ENCODE assay signal across 8 cellular contexts in the genomic region with DNA sequence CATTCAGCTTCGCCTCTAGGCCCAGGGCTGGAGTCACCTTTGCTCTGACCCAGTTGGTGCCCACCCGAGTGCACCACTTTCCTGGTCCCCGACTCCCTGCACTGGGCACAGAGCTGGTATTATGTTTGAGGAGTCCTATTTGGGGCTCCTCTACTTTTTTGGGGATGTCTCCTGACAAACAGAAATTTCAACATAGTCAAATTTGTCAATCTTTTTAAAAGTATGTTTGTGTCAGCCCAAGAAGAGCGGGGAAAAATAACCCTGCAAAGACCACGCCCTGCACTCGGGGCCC. TPM values are rescaled to one million over a fixed set of nuclear protein-coding genes. Genes with fewer than 3 reads are reported as not detected.
DNase-seq lines count a peak whose midpoint lies in the region; ATAC-seq and TF ChIP-seq lines count a peak whose summit lies in the region.

No MANE protein-coding gene starts in this region.

- WGBS in esophagus, 2 donors: 76 to 81% methylated on average over 6 of the region's 6 CpGs

- H3K4me3 ChIP-seq in GM06990 (replicated peaks; ENCODE audit: low read depth, low read length) (peak overlapping the region; percentile 74), SJSA1 (peak overlapping the region; percentile 67), esophagus (ENCODE audit: low read depth in 1 of 2, low read length in 2 of 2) (peak overlapping the region in 1 of 2 donors; percentile 59), rectal smooth muscle tissue (ENCODE audit: low read length) (no peak overlapping the region)

- DNase-seq in GM06990 (ENCODE audit: extremely low read depth, insufficient read length) (no peak), SJSA1 (ENCODE audit: low read depth in 1 of 2, low spot score in 2 of 2) (no peak), NCI-H748 treated with DMSO at 0.1 percent for 48 hours (lab: John Stamatoyannopoulos, UW) (no peak), AML-193 (lab: John Stamatoyannopoulos, UW) (no peak)

- no peak overlapping the region for H3K9ac ChIP-seq in rectal smooth muscle tissue (ENCODE audit: low read length)

- no peak for TF ChIP-seq CTCF in GM06990 (IDR thresholded peaks at IDR 0.05; ENCODE audit: insufficient read depth, low read length, poor library complexity, severe bottlenecking)

- no peaks in the 10 kb centered on the region for H3K27me3 ChIP-seq in GM06990 (replicated peaks; ENCODE audit: control insufficient read depth, insufficient read depth, low read length)
- H3K27me3 ChIP-seq in SJSA1 (replicated peaks): no peaks in the 10 kb centered on the region
- no peaks in the 10 kb centered on the region for H3K27me3 ChIP-seq in esophagus (ENCODE audit: control insufficient read depth in 1 of 2, insufficient read depth in 2 of 2, low read length in 2 of 2)
- H3K27me3 ChIP-seq in rectal smooth muscle tissue (ENCODE audit: control insufficient read depth, insufficient read depth, low read length): no peaks in the 10 kb centered on the region

- H3K9me3 ChIP-seq in SJSA1 (replicated peaks) (no peaks in the 10 kb centered on the region; the same call in 1 of the 2 replicates), esophagus (ENCODE audit: control insufficient read depth in 2 of 2, insufficient read depth in 1 of 2, low read depth in 1 of 2, low read length in 1 of 2) (no peaks in the 10 kb centered on the region)

- H3K4me1 ChIP-seq in SJSA1 (replicated peaks): peaks cover 12% of the 10 kb centered on the region
- H3K4me1 ChIP-seq in esophagus (ENCODE audit: control insufficient read depth in 2 of 2, insufficient read depth in 2 of 2, low read length in 1 of 2): peaks cover 4 to 5% of the 10 kb centered on the region in 2 donors
- peaks cover 3% of the 10 kb centered on the region for H3K4me1 ChIP-seq in rectal smooth muscle tissue (ENCODE audit: control insufficient read depth, insufficient read depth, low read length)

- H3K36me3 ChIP-seq in GM06990 (ENCODE audit: control insufficient read depth, insufficient read depth, low read length) (no peaks in the 10 kb centered on the region; the same call in 1 of the 2 replicates), SJSA1 (peaks cover 8% of the 10 kb centered on the region; the same call in 1 of the 2 replicates), esophagus (ENCODE audit: control insufficient read depth in 2 of 2, insufficient read depth in 2 of 2, low read length in 1 of 2) (no peaks in the 10 kb centered on the region), rectal smooth muscle tissue (ENCODE audit: control insufficient read depth, insufficient read depth, low read length) (no peaks in the 10 kb centered on the region)

- H3K27ac ChIP-seq in SJSA1 (no peak overlapping the region), esophagus (ENCODE audit: low read depth in 2 of 2, low read length in 1 of 2) (peak overlapping the region; percentile 57 to 80), rectal smooth muscle tissue (ENCODE audit: low read depth, low read length) (peak overlapping the region; percentile 62)

- ATAC-seq in GM18498 (IDR thresholded peaks at IDR 0.05; ENCODE audit: unreplicated experiment) (no peak), GM21619 (IDR thresholded peaks at IDR 0.05; ENCODE audit: unreplicated experiment) (no peak)

RNA-seq across cellular contexts. Expression of gene FAM229A, which starts 11.6 kb away (rescaled TPM):
- total RNA-seq in SJSA1 (2014; rRNA removed; shearing (Covaris generic)): 0.28 and 0.74 TPM in 2 replicates
- 1 to 10 TPM; 2.9 to 5.9 TPM for polyA plus RNA-seq in esophagus

RNA-seq across cellular contexts. Expression of gene TSSK3, which starts 11.6 kb away (rescaled TPM):
- total RNA-seq in SJSA1 (2014; rRNA removed; shearing (Covaris generic)): not detected in 2 replicates
- polyA plus RNA-seq in esophagus: under 1 TPM; 0.15 to 0.53 TPM

RNA-seq across cellular contexts. Expression of gene MARCKSL1, which starts 14.7 kb away (rescaled TPM):
- total RNA-seq in SJSA1 (2014; rRNA removed; shearing (Covaris generic)): 53.7 and 67.1 TPM in 2 replicates
- 1 to 10 TPM; 3.6 to 6.0 TPM for polyA plus RNA-seq in esophagus

RNA-seq across cellular contexts. Expression of gene BSDC1, which starts 43.5 kb away (rescaled TPM):
- total RNA-seq in SJSA1 (2014; rRNA removed; shearing (Covaris generic)): 55.5 and 71.1 TPM in 2 replicates
- polyA plus RNA-seq in esophagus: 10 to 100 TPM; 24.1 to 26.9 TPM

RNA-seq across cellular contexts. Expression of gene HDAC1, which starts 58.8 kb away (rescaled TPM):
- total RNA-seq in SJSA1 (2014; rRNA removed; shearing (Covaris generic)): 144 and 191 TPM in 2 replicates
- polyA plus RNA-seq in esophagus: 10 to 100 TPM; 43.8 to 90.3 TPM
